ENCODE assay signal across 1 cellular context in genomic region chr7:105131033-105131656, GRCh38.
TF ChIP-seq lines count a peak whose summit lies in the region.

No MANE protein-coding gene starts in this region.

TF ChIP-seq in K562, 482 proteins besides CTCF, POLR2A, EP300 and RAD21 (continued from another document and continues in another):
- TF ChIP-seq ZNF277 (CRISPR knock-in tag; IDR thresholded peaks at IDR 0.05; ENCODE audit: borderline replicate concordance) = no peak
- TF ChIP-seq CBX5 (IDR thresholded peaks at IDR 0.05; ENCODE audit: borderline replicate concordance, low read depth) = peak; percentile 85
- no peak for TF ChIP-seq ATF1 (CRISPR knock-in tag; IDR thresholded peaks at IDR 0.05)
- peak; percentile 55 for TF ChIP-seq ATF1 (tag; IDR thresholded peaks at IDR 0.05)
- no peak for TF ChIP-seq ZBTB34 (CRISPR knock-in tag; IDR thresholded peaks at IDR 0.05)
- no peak for TF ChIP-seq THRB (CRISPR knock-in tag; conservative IDR thresholded peaks at IDR 0.05)
- peak in 1 of 2 experiments; percentile 60; a peak in 1 of 4 replicates for TF ChIP-seq KDM1A (IDR thresholded peaks at IDR 0.05)
- peak; percentile 48 for TF ChIP-seq PRDM10 (IDR thresholded peaks at IDR 0.05; ENCODE audit: partially characterized antibody)
- TF ChIP-seq ID3 (CRISPR knock-in tag; IDR thresholded peaks at IDR 0.05) = no peak
- TF ChIP-seq ID3 (tag; IDR thresholded peaks at IDR 0.05) = 0 out of 2 replicates have a peak, but pooled peaks have one; percentile 36
- TF ChIP-seq ZEB2 (IDR thresholded peaks at IDR 0.05) = no peak
- no peak for TF ChIP-seq ELF2 (CRISPR knock-in tag; IDR thresholded peaks at IDR 0.05)
- TF ChIP-seq ZKSCAN1 (IDR thresholded peaks at IDR 0.05; ENCODE audit: low read depth, low read length) = no peak
- no peak for TF ChIP-seq U2AF1 (optimal IDR thresholded peaks at IDR 0.05; ENCODE audit: low read depth, low read length)
- no peak for TF ChIP-seq NONO (IDR thresholded peaks at IDR 0.05; ENCODE audit: low read depth in 2 of 2, low read length in 1 of 2)
- TF ChIP-seq ZFPM2 (CRISPR knock-in tag; IDR thresholded peaks at IDR 0.05) = no peak
- TF ChIP-seq SMARCA5 (IDR thresholded peaks at IDR 0.05) = no peak
- no peak; the same call in 1 of the 2 replicates for TF ChIP-seq CHD2 (IDR thresholded peaks at IDR 0.05; ENCODE audit: low read depth, low read length)
- no peak for TF ChIP-seq KDM5B (IDR thresholded peaks at IDR 0.05; ENCODE audit: insufficient replicate concordance, low read depth, low read length)
- TF ChIP-seq RBM25 (IDR thresholded peaks at IDR 0.05; ENCODE audit: low read depth, low read length, severe bottlenecking) = no peak
- TF ChIP-seq SREBF2 (CRISPR knock-in tag; IDR thresholded peaks at IDR 0.05) = no peak
- TF ChIP-seq SMAD3 (CRISPR knock-in tag; conservative IDR thresholded peaks at IDR 0.05) = no peak
- TF ChIP-seq FOXA3 (CRISPR knock-in tag; conservative IDR thresholded peaks at IDR 0.05 in 1 of 2, IDR thresholded peaks at IDR 0.05 in 1 of 2) = 0 out of 4 replicates have a peak, but pooled peaks of 1 of the 2 experiments have one; percentile 40
- no peak for TF ChIP-seq GMEB1 (CRISPR knock-in tag; IDR thresholded peaks at IDR 0.05)
- no peak for TF ChIP-seq SFPQ (IDR thresholded peaks at IDR 0.05; ENCODE audit: low read depth, low read length)
- TF ChIP-seq ZNF584 (CRISPR knock-in tag; IDR thresholded peaks at IDR 0.05; ENCODE audit: low read depth) = no peak
- no peak for TF ChIP-seq KLF13 (tag; IDR thresholded peaks at IDR 0.05; ENCODE audit: borderline replicate concordance, low read depth)
- no peak for TF ChIP-seq ELK1 (CRISPR knock-in tag; IDR thresholded peaks at IDR 0.05)
- 0 out of 2 replicates have a peak, but pooled peaks have one; percentile 13 for TF ChIP-seq ZNF668 (CRISPR knock-in tag; IDR thresholded peaks at IDR 0.05)
- no peak for TF ChIP-seq PYGO2 (tag; IDR thresholded peaks at IDR 0.05)
- no peak for TF ChIP-seq MXI1 (IDR thresholded peaks at IDR 0.05; ENCODE audit: low read depth, low read length)
- TF ChIP-seq PTRF (tag; IDR thresholded peaks at IDR 0.05) = no peak
- TF ChIP-seq PHB (CRISPR knock-in tag; IDR thresholded peaks at IDR 0.05) = no peak
- TF ChIP-seq ZNF324 (CRISPR knock-in tag; IDR thresholded peaks at IDR 0.05) = no peak
- TF ChIP-seq ZNF408 (CRISPR knock-in tag; IDR thresholded peaks at IDR 0.05; ENCODE audit: low read depth) = no peak
- no peak for TF ChIP-seq ZNF830 (CRISPR knock-in tag; IDR thresholded peaks at IDR 0.05)
- no peak for TF ChIP-seq GABPB2 (CRISPR knock-in tag; conservative IDR thresholded peaks at IDR 0.05)
- no peak for TF ChIP-seq ZNF778 (CRISPR knock-in tag; IDR thresholded peaks at IDR 0.05)
- no peak for TF ChIP-seq ELF4 (CRISPR knock-in tag; IDR thresholded peaks at IDR 0.05)
- TF ChIP-seq ZNF75A (CRISPR knock-in tag; IDR thresholded peaks at IDR 0.05) = no peak
- no peak for TF ChIP-seq NKRF (IDR thresholded peaks at IDR 0.05; ENCODE audit: borderline replicate concordance)
- TF ChIP-seq HOMEZ (CRISPR knock-in tag; IDR thresholded peaks at IDR 0.05) = no peak
- no peak for TF ChIP-seq STAG1 (CRISPR knock-in tag; IDR thresholded peaks at IDR 0.05; ENCODE audit: borderline replicate concordance)
- no peak for TF ChIP-seq ZNF551 (CRISPR knock-in tag; IDR thresholded peaks at IDR 0.05)
- TF ChIP-seq RAD51 (IDR thresholded peaks at IDR 0.05; ENCODE audit: borderline replicate concordance, low read depth) = peak; percentile 17; the same call in 1 of the 2 replicates
- TF ChIP-seq FOSL1 (tag; conservative IDR thresholded peaks at IDR 0.05) = peak; percentile 88
- no peak for TF ChIP-seq MXD1 (CRISPR knock-in tag; IDR thresholded peaks at IDR 0.05; ENCODE audit: borderline replicate concordance, poor library complexity, severe bottlenecking)
- no peak for TF ChIP-seq MLX (CRISPR knock-in tag; conservative IDR thresholded peaks at IDR 0.05)
